Comparison of ENCODE assay signal across 1 cellular context in the genomic region with DNA sequence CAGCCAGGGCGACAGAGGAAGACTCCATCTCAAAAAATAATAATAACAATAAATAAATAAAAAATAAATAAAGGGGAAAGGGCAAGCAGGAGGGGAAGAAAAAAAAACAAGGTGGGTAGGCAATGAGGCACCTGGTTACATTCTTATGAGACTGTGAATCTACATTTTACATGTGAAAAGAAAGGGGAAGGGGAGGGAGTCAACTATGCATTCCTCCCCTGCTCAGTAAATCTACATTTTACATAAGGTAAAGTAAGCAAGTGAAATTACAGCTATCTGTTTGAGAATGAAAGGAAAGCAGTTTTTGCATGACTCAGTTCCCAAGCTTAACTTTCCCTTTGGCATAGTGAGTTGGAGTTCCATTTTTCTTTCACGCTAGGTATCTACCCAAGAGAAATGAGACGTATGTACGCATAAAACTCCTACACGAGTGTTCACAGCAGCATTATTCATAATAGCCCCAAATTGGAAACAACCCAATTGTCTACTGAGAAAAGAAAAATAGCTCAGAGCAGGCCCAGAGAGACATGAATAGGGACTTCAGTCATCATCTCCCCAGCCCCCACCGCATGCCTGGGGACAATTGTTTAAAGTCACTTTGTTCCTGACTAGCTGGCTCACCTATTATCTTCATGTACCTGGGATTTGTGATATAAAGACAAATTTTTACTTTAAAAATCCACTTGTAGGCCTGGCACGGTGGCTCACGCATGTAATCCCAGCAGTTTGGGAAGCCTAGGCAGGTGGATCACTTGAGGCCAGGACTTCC.
TF ChIP-seq lines count a peak whose summit lies in the region.

No MANE protein-coding gene starts in this region.

TF ChIP-seq in H1, 55 proteins besides CTCF, POLR2A, EP300 and RAD21:
- TF ChIP-seq ATF3 (IDR thresholded peaks at IDR 0.05; ENCODE audit: insufficient read depth, low read depth, low read length): no peak
- 0 out of 2 replicates have a peak, but pooled peaks have one; percentile 13 for TF ChIP-seq TEAD4 (IDR thresholded peaks at IDR 0.05; ENCODE audit: low read depth, low read length)
- no peak for TF ChIP-seq GTF2F1 (IDR thresholded peaks at IDR 0.05; ENCODE audit: borderline replicate concordance, low read depth, low read length)
- no peak for TF ChIP-seq JUND (IDR thresholded peaks at IDR 0.05; ENCODE audit: low read length)
